Comparison of ENCODE assay signal across 1 cellular context in the genomic region with DNA sequence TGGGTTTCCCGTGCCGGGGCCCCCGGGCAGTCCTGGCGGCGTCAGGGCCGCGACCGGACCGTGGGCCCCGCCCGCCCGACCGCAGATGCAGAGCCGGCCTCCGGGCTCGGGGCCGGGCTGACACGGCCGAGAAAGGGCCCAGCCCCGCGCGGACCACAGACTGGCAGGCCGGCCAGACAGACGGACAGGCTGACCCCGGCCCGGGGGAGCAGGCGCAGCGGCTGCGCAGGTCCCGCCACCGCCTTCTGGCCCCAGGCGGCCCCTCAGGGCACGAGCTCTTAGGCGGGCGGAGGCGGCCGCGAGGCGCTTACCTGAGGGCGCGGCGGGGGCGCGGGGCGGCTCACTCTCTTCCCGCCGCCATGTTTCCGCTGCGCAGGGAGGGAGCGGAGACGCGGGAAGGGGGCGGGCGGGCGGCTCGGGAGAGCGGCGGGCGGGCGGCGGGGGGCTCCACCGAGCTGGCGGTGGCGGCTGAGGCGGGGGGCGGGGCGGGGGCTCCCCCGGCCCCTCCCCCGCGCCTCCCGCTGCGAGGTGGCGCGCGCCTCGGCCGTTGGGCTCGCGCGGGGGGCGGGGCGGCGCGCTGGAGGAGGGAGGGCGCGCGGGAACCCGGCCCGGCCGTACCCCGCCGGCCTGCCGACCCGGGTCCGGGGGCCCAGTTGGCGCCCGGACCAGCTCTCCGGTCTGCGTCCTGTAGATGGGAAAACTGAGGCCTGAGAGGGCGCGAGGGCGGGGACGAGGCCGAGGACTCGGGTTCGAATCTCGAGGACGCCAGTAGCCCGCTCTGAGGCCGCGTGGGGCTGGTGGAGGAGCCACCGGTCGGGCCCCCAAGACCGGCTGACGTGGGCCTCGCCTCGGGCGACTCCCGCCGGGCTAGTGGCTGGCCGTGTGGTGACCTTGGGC.
TF ChIP-seq lines count a peak whose summit lies in the region.

A gene (minus strand): TSS at position 559 of the 897 bp plus-strand sequence. CDS start 56,173 bp downstream, outside the sequence.

TF ChIP-seq in HepG2, 621 proteins besides CTCF, POLR2A, EP300 and RAD21 (continued from another document):
- TF ChIP-seq, protein P1, sequence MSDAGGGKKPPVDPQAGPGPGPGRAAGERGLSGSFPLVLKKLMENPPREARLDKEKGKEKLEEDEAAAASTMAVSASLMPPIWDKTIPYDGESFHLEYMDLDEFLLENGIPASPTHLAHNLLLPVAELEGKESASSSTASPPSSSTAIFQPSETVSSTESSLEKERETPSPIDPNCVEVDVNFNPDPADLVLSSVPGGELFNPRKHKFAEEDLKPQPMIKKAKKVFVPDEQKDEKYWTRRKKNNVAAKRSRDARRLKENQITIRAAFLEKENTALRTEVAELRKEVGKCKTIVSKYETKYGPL (CRISPR knock-in tag; IDR thresholded peaks at IDR 0.05): no peak
- TF ChIP-seq ZNF563 (CRISPR knock-in tag; IDR thresholded peaks at IDR 0.05): peak; percentile 58; the same call in 1 of the 2 replicates
- peak; percentile 54; the same call in 1 of the 2 replicates for TF ChIP-seq ARNT2 (CRISPR knock-in tag; IDR thresholded peaks at IDR 0.05; ENCODE audit: low read depth)
- TF ChIP-seq ZZZ3 (CRISPR knock-in tag; IDR thresholded peaks at IDR 0.05; ENCODE audit: borderline replicate concordance): 0 out of 2 replicates have a peak, but pooled peaks have one; percentile 32
- TF ChIP-seq ELF4 (CRISPR knock-in tag; IDR thresholded peaks at IDR 0.05; ENCODE audit: borderline replicate concordance): no peak
- no peak for TF ChIP-seq GZF1 (CRISPR knock-in tag; IDR thresholded peaks at IDR 0.05)
- no peak for TF ChIP-seq ZNF383 (CRISPR knock-in tag; IDR thresholded peaks at IDR 0.05; ENCODE audit: borderline replicate concordance)
- no peak for TF ChIP-seq SP140L (CRISPR knock-in tag; IDR thresholded peaks at IDR 0.05; ENCODE audit: borderline replicate concordance)
- no peak for TF ChIP-seq ZFP62 (CRISPR knock-in tag; IDR thresholded peaks at IDR 0.05)
- 0 out of 2 replicates have a peak, but pooled peaks have one; percentile 43 for TF ChIP-seq ZNF230 (CRISPR knock-in tag; IDR thresholded peaks at IDR 0.05)
- no peak for TF ChIP-seq MAFG (CRISPR knock-in tag; IDR thresholded peaks at IDR 0.05)
- peak; percentile 66; the same call in 1 of the 2 replicates for TF ChIP-seq ZNF678 (CRISPR knock-in tag; IDR thresholded peaks at IDR 0.05)
- no peak for TF ChIP-seq NFKBIZ (CRISPR knock-in tag; IDR thresholded peaks at IDR 0.05)
- no peak for TF ChIP-seq SNRNP70 (IDR thresholded peaks at IDR 0.05; ENCODE audit: low read depth, low read length)
- TF ChIP-seq PAX8 (CRISPR knock-in tag; IDR thresholded peaks at IDR 0.05; ENCODE audit: borderline replicate concordance): 0 out of 2 replicates have a peak, but pooled peaks have one; percentile 22
- TF ChIP-seq, protein P2, sequence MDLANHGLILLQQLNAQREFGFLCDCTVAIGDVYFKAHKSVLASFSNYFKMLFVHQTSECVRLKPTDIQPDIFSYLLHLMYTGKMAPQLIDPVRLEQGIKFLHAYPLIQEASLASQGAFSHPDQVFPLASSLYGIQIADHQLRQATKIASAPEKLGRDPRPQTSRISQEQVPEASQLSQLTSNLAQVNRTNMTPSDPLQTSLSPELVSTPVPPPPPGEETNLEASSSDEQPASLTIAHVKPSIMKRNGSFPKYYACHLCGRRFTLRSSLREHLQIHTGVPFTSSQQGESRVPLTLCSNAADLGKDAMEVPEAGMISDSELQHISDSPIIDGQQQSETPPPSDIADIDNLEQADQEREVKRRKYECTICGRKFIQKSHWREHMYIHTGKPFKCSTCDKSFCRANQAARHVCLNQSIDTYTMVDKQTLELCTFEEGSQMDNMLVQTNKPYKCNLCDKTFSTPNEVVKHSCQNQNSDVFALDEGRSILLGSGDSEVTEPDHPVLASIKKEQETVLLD (CRISPR knock-in tag; IDR thresholded peaks at IDR 0.05; ENCODE audit: low read depth): 0 out of 2 replicates have a peak, but pooled peaks have one; percentile 21
- TF ChIP-seq FOXA1 (IDR thresholded peaks at IDR 0.05): no peak
- no peak for TF ChIP-seq FOXA1 (CRISPR knock-in tag; IDR thresholded peaks at IDR 0.05)
- TF ChIP-seq, protein P3, sequence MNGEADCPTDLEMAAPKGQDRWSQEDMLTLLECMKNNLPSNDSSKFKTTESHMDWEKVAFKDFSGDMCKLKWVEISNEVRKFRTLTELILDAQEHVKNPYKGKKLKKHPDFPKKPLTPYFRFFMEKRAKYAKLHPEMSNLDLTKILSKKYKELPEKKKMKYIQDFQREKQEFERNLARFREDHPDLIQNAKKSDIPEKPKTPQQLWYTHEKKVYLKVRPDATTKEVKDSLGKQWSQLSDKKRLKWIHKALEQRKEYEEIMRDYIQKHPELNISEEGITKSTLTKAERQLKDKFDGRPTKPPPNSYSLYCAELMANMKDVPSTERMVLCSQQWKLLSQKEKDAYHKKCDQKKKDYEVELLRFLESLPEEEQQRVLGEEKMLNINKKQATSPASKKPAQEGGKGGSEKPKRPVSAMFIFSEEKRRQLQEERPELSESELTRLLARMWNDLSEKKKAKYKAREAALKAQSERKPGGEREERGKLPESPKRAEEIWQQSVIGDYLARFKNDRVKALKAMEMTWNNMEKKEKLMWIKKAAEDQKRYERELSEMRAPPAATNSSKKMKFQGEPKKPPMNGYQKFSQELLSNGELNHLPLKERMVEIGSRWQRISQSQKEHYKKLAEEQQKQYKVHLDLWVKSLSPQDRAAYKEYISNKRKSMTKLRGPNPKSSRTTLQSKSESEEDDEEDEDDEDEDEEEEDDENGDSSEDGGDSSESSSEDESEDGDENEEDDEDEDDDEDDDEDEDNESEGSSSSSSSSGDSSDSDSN (CRISPR knock-in tag; IDR thresholded peaks at IDR 0.05): peak; percentile 63
- TF ChIP-seq KLF9 (CRISPR knock-in tag; IDR thresholded peaks at IDR 0.05; ENCODE audit: low read depth): no peak
- TF ChIP-seq, protein P4, sequence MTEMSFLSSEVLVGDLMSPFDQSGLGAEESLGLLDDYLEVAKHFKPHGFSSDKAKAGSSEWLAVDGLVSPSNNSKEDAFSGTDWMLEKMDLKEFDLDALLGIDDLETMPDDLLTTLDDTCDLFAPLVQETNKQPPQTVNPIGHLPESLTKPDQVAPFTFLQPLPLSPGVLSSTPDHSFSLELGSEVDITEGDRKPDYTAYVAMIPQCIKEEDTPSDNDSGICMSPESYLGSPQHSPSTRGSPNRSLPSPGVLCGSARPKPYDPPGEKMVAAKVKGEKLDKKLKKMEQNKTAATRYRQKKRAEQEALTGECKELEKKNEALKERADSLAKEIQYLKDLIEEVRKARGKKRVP (CRISPR knock-in tag; IDR thresholded peaks at IDR 0.05): no peak; a peak in 1 of 4 replicates
- no peak for TF ChIP-seq SAP130 (CRISPR knock-in tag; IDR thresholded peaks at IDR 0.05; ENCODE audit: low read depth)
- peak; percentile 14; the same call in 1 of the 2 replicates for TF ChIP-seq ZSCAN25 (CRISPR knock-in tag; IDR thresholded peaks at IDR 0.05)
- TF ChIP-seq JARID2 (CRISPR knock-in tag; IDR thresholded peaks at IDR 0.05; ENCODE audit: insufficient replicate concordance): no peak
- TF ChIP-seq ZNF446 (CRISPR knock-in tag; IDR thresholded peaks at IDR 0.05): peak; percentile 28; the same call in 1 of the 2 replicates
- TF ChIP-seq HDAC1 (CRISPR knock-in tag; IDR thresholded peaks at IDR 0.05): peak; percentile 29; the same call in 1 of the 2 replicates
- no peak for TF ChIP-seq ZNF549 (CRISPR knock-in tag; IDR thresholded peaks at IDR 0.05)
- no peak for TF ChIP-seq BRD4 (CRISPR knock-in tag; IDR thresholded peaks at IDR 0.05)
- no peak for TF ChIP-seq GTF3A (CRISPR knock-in tag; conservative IDR thresholded peaks at IDR 0.05)
- 0 out of 2 replicates have a peak, but pooled peaks have one; percentile 36 for TF ChIP-seq SALL2 (CRISPR knock-in tag; IDR thresholded peaks at IDR 0.05)
- TF ChIP-seq, protein P5, sequence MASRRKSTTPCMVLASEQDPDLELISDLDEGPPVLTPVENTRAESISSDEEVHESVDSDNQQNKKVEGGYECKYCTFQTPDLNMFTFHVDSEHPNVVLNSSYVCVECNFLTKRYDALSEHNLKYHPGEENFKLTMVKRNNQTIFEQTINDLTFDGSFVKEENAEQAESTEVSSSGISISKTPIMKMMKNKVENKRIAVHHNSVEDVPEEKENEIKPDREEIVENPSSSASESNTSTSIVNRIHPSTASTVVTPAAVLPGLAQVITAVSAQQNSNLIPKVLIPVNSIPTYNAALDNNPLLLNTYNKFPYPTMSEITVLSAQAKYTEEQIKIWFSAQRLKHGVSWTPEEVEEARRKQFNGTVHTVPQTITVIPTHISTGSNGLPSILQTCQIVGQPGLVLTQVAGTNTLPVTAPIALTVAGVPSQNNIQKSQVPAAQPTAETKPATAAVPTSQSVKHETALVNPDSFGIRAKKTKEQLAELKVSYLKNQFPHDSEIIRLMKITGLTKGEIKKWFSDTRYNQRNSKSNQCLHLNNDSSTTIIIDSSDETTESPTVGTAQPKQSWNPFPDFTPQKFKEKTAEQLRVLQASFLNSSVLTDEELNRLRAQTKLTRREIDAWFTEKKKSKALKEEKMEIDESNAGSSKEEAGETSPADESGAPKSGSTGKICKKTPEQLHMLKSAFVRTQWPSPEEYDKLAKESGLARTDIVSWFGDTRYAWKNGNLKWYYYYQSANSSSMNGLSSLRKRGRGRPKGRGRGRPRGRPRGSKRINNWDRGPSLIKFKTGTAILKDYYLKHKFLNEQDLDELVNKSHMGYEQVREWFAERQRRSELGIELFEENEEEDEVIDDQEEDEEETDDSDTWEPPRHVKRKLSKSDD (CRISPR knock-in tag; IDR thresholded peaks at IDR 0.05; ENCODE audit: low read depth): 0 out of 2 replicates have a peak, but pooled peaks have one; percentile 47
- TF ChIP-seq DMAP1 (CRISPR knock-in tag; IDR thresholded peaks at IDR 0.05): 0 out of 2 replicates have a peak, but pooled peaks have one; percentile 23
- no peak for TF ChIP-seq MIXL1 (CRISPR knock-in tag; IDR thresholded peaks at IDR 0.05)
- TF ChIP-seq, protein P6, sequence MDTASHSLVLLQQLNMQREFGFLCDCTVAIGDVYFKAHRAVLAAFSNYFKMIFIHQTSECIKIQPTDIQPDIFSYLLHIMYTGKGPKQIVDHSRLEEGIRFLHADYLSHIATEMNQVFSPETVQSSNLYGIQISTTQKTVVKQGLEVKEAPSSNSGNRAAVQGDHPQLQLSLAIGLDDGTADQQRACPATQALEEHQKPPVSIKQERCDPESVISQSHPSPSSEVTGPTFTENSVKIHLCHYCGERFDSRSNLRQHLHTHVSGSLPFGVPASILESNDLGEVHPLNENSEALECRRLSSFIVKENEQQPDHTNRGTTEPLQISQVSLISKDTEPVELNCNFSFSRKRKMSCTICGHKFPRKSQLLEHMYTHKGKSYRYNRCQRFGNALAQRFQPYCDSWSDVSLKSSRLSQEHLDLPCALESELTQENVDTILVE (CRISPR knock-in tag; IDR thresholded peaks at IDR 0.05): no peak
- TF ChIP-seq, protein P7, sequence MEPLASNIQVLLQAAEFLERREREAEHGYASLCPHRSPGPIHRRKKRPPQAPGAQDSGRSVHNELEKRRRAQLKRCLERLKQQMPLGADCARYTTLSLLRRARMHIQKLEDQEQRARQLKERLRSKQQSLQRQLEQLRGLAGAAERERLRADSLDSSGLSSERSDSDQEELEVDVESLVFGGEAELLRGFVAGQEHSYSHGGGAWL (CRISPR knock-in tag; IDR thresholded peaks at IDR 0.05): no peak; the same call in 1 of the 2 replicates
- no peak for TF ChIP-seq ZBTB1 (CRISPR knock-in tag; IDR thresholded peaks at IDR 0.05; ENCODE audit: borderline replicate concordance)
- peak; percentile 37; the same call in 1 of the 2 replicates for TF ChIP-seq TAF1 (CRISPR knock-in tag; IDR thresholded peaks at IDR 0.05)
- no peak for TF ChIP-seq BCL6 (CRISPR knock-in tag; IDR thresholded peaks at IDR 0.05)
- 0 out of 2 replicates have a peak, but pooled peaks have one; percentile 22 for TF ChIP-seq ZNF746 (CRISPR knock-in tag; IDR thresholded peaks at IDR 0.05)
- no peak for TF ChIP-seq ZNF589 (CRISPR knock-in tag; conservative IDR thresholded peaks at IDR 0.05)
- TF ChIP-seq ZNF629 (CRISPR knock-in tag; conservative IDR thresholded peaks at IDR 0.05): peak; percentile 85
- peak; percentile 59; the same call in 1 of the 2 replicates for TF ChIP-seq ZNF605 (CRISPR knock-in tag; IDR thresholded peaks at IDR 0.05)
- TF ChIP-seq NR3C1 (CRISPR knock-in tag; IDR thresholded peaks at IDR 0.05): no peak
- peak; percentile 11 for TF ChIP-seq IKZF4 (CRISPR knock-in tag; IDR thresholded peaks at IDR 0.05; ENCODE audit: borderline replicate concordance, low read depth, not compliant biosample characterization)
- 0 out of 2 replicates have a peak, but pooled peaks have one; percentile 35 for TF ChIP-seq ZNF253 (CRISPR knock-in tag; IDR thresholded peaks at IDR 0.05; ENCODE audit: borderline replicate concordance)
- peak; percentile 51; the same call in 1 of the 2 replicates for TF ChIP-seq ZNF777 (CRISPR knock-in tag; IDR thresholded peaks at IDR 0.05)
- no peak for TF ChIP-seq RFXAP (CRISPR knock-in tag; IDR thresholded peaks at IDR 0.05; ENCODE audit: borderline replicate concordance)
